Comparison of ENCODE assay signal across 17 cellular contexts in the genomic region with DNA sequence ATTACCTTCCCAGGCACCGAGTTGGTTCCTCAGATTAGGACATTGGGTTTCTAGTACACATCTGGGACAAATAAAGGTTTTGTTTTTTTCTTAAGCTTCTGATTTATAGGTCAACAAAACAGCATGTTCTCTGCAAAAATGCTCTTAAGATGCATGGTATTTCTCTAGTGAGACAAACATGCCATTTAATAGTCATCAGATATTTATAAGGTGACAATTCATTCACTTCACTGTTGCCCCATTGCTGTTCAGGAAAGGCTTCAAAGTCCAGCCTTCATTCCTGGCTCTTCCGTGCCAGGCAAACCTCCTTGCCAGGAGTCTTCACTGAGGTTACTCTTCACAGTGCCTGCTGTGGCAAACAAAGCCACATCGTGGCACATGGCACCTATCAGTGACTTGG.
DNase-seq lines count a peak whose midpoint lies in the region; ATAC-seq and TF ChIP-seq lines count a peak whose summit lies in the region.
"Had no signal": no experiment of that assay in that cellular context is flagged by ENCODE, and none has a peak within 500 bp of the region (broad histone marks: within the 10 kb centered on the region; RNA-seq: fewer than 3 reads in every experiment).

No MANE protein-coding gene starts in this region.

- no peak for DNase-seq in Calu3
- DNase-seq in RWPE2 (ENCODE audit: low spot score), result no peak
- DNase-seq in foreskin fibroblast, result peak; percentile 41 to 62
- DNase-seq in type B pancreatic cell (ENCODE audit: extremely low spot score, unreplicated experiment), result no peak
- no peak for DNase-seq in stimulated activated CD4-positive, alpha-beta T cell treated with anti-CD3 and anti-CD28 coated beads, Interleukin-15, amount 100 ng/mL, for 24 hours
- no peak for DNase-seq in HuH-7 (ENCODE audit: low spot score)
- no peak for DNase-seq in activated T-cell treated with anti-CD3 and anti-CD28 coated beads, Interleukin-2, amount 50 U/mL, for 1 hour
- DNase-seq: CD8-positive, alpha-beta memory T cell; GOT3; Karpas-422; MM.1S; NCI-H1092 treated with DMSO at 0.1 percent for 48 hours; NCI-H1694 treated with DMSO at 0.1 percent for 48 hours; NCI-H2107; NCI-H446 had no signal

- no TSS peak for BruUV-seq in Calu3 (replicated peaks; lab: Mats Ljungman, UMichigan)

- no peaks in the 10 kb centered on the region for H3K9me3 ChIP-seq in RWPE2 (ENCODE audit: severe bottlenecking)
- H3K9me3 ChIP-seq: BLaER1 had no signal

- H3K36me3 ChIP-seq in RWPE2 (ENCODE audit: low read depth), result no peaks in the 10 kb centered on the region
- H3K36me3 ChIP-seq: BLaER1 had no signal

- intact Hi-C loops in Calu3 (cut with micrococcal nuclease; ENCODE audit: unreplicated experiment), result no loop called here

- no peaks in the 10 kb centered on the region for H3K27me3 Mint-ChIP-seq in Calu3 (ENCODE audit: unreplicated experiment)
- H3K27me3 Mint-ChIP-seq in type B pancreatic cell, result no peaks in the 10 kb centered on the region

- peak overlapping the region; percentile 32 for H3K4me3 Mint-ChIP-seq in Calu3 (ENCODE audit: low read depth, unreplicated experiment)
- no peak overlapping the region for H3K4me3 Mint-ChIP-seq in type B pancreatic cell
- H3K4me3 Mint-ChIP-seq: CD8-positive, alpha-beta memory T cell had no signal

- H3K9me3 Mint-ChIP-seq in Calu3 (ENCODE audit: low read depth, unreplicated experiment) (no peaks in the 10 kb centered on the region), type B pancreatic cell (no peaks in the 10 kb centered on the region)
- H3K9me3 Mint-ChIP-seq: CD8-positive, alpha-beta memory T cell had no signal

- CTCF ChIA-PET in Calu3 (lab: Charles Lee), result interaction anchor here (1.2 kb wide), 1 partner anchor 157 kb away, joined by 3 read pairs; the partner anchor contains the start of gene FNDC3A

- no peaks in the 10 kb centered on the region for H3K36me3 Mint-ChIP-seq in Calu3 (ENCODE audit: insufficient read depth, unreplicated experiment)
- no peaks in the 10 kb centered on the region for H3K36me3 Mint-ChIP-seq in type B pancreatic cell

- H3K27ac ChIP-seq in RWPE2 (ENCODE audit: poor library complexity, severe bottlenecking), result peak overlapping the region; percentile 32
- H3K27ac ChIP-seq: BLaER1 had no signal

- H3K4me1 Mint-ChIP-seq in Calu3 (ENCODE audit: low read depth, unreplicated experiment) (peaks cover 28% of the 10 kb centered on the region), type B pancreatic cell (ENCODE audit: unreplicated experiment) (peaks cover 6% of the 10 kb centered on the region)

- no peaks in the 10 kb centered on the region for H3K27me3 ChIP-seq in RWPE2 (ENCODE audit: insufficient read depth, poor library complexity, severe bottlenecking)
- H3K27me3 ChIP-seq: BLaER1 had no signal

- H3K4me3 ChIP-seq in RWPE2 (ENCODE audit: severe bottlenecking), result no peak overlapping the region
- H3K4me3 ChIP-seq in foreskin fibroblast (ENCODE audit: low read depth in 1 of 2, low read length in 2 of 2), result peak overlapping the region in 1 of 2 donors; percentile 3
- H3K4me3 ChIP-seq: BLaER1 had no signal

- peaks cover 29% of the 10 kb centered on the region for H3K4me1 ChIP-seq in RWPE2 (ENCODE audit: insufficient read depth, poor library complexity, severe bottlenecking)
- H3K4me1 ChIP-seq: BLaER1 had no signal

- peak overlapping the region; percentile 61 for H3K27ac Mint-ChIP-seq in Calu3 (ENCODE audit: unreplicated experiment)
- peak overlapping the region; percentile 5 for H3K27ac Mint-ChIP-seq in type B pancreatic cell
- H3K27ac Mint-ChIP-seq: CD8-positive, alpha-beta memory T cell had no signal

- no peak for ATAC-seq in RWPE2 (ENCODE audit: low read depth)
- ATAC-seq: HepG2 had no signal

- TF ChIP-seq CTCF in Calu3 (IDR thresholded peaks at IDR 0.05; ENCODE audit: unreplicated experiment) (no peak), RWPE2 (IDR thresholded peaks at IDR 0.05; ENCODE audit: poor library complexity, severe bottlenecking) (no peak), foreskin fibroblast (IDR thresholded peaks at IDR 0.05; ENCODE audit: low read depth, low read length) (no peak), type B pancreatic cell (conservative IDR thresholded peaks at IDR 0.05) (no peak)

Comparison
In these comparisons a context has a peak if more than half of its experiments do, and no peak if none do; other contexts are left out.
1. DNase-seq: peak in foreskin fibroblast (2 of 2); none in Calu3 (single experiment), RWPE2 (single experiment), type B pancreatic cell (single experiment), stimulated activated CD4-positive, alpha-beta T cell treated with anti-CD3 and anti-CD28 coated beads, Interleukin-15, amount 100 ng/mL, for 24 hours (single experiment), HuH-7 (single experiment) and activated T-cell treated with anti-CD3 and anti-CD28 coated beads, Interleukin-2, amount 50 U/mL, for 1 hour (single experiment).